Comparison of ENCODE assay signal across 8 cellular contexts in the genomic region with DNA sequence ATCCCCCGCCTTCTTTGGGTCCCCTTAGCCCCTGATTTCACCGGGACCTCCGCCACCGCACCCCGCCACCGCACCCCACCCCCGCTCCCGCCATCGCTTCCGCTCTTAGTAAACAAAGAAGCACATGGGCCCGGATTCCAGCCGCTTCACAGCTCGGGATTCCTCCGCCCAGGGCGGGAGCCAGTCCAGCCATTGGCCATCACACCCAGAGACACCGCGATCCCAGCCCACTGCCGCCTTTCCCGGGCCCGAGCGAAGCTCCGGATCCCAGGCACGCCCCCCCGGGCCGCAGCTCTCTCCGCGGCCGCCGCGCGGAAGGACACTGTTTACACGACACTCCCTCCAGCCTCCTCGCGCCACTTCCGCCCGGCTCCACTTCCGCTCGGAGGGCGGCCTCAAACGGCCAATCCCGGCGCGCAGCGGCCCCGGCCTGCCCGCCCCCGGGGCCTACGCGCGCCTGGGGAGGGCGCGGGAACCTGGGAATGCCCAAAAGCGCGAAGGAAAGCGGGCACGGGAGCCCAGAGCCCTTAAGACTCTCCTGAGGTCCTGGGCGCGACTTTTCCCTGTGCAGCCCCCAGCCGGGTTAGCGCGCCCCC. TPM values are rescaled to one million over a fixed set of nuclear protein-coding genes. Genes with fewer than 3 reads are reported as not detected.
DNase-seq lines count a peak whose midpoint lies in the region; ATAC-seq and TF ChIP-seq lines count a peak whose summit lies in the region.

No MANE protein-coding gene starts in this region.

- H3K4me3 ChIP-seq in choroid plexus epithelial cell (ENCODE audit: low read depth, low read length) = peak overlapping the region; percentile 79

- H3K9me3 Mint-ChIP-seq in activated CD4-positive, alpha-beta T cell treated with anti-CD3 and anti-CD28 coated beads for 36 hours (ENCODE audit: low read depth) = no peaks in the 10 kb centered on the region

- intact Hi-C loops in activated CD4-positive, alpha-beta T cell treated with anti-CD3 and anti-CD28 coated beads for 36 hours (cut with DNase I, micrococcal nuclease) = loop anchor here (1.0 to 5.0 kb wide), 14 partner anchors 10 to 693 kb away; a partner anchor contains a TSS

- TF ChIP-seq CTCF in choroid plexus epithelial cell (conservative IDR thresholded peaks at IDR 0.05; ENCODE audit: low read depth, low read length) = no peak

- ATAC-seq in GM19043 (IDR thresholded peaks at IDR 0.05; ENCODE audit: low read depth, unreplicated experiment) (peak; percentile 63), HG03354 (IDR thresholded peaks at IDR 0.05; ENCODE audit: poor library complexity, severe bottlenecking, unreplicated experiment) (peak; percentile 71)
- peak; percentile 79 for ATAC-seq in activated CD4-positive, alpha-beta T cell treated with anti-CD3 and anti-CD28 coated beads for 36 hours

- peak overlapping the region; percentile 94 for H3K27ac Mint-ChIP-seq in activated CD4-positive, alpha-beta T cell treated with anti-CD3 and anti-CD28 coated beads for 36 hours

- peaks cover 58% of the 10 kb centered on the region for H3K36me3 Mint-ChIP-seq in activated CD4-positive, alpha-beta T cell treated with anti-CD3 and anti-CD28 coated beads for 36 hours (ENCODE audit: low read depth)

- POLR2A ChIA-PET in activated CD4-positive, alpha-beta T cell treated with anti-CD3 and anti-CD28 coated beads for 36 hours (lab: Charles Lee) = interaction anchor here (0.5 to 4.9 kb wide), 9 partner anchors 10 to 553 kb away, joined by 3 to 74 read pairs (median 7); a partner anchor contains a TSS

- H3K4me1 Mint-ChIP-seq in activated CD4-positive, alpha-beta T cell treated with anti-CD3 and anti-CD28 coated beads for 36 hours = peaks cover 46% of the 10 kb centered on the region

- CTCF ChIA-PET in activated CD4-positive, alpha-beta T cell treated with anti-CD3 and anti-CD28 coated beads for 36 hours (lab: Charles Lee) = interaction anchor here (0.6 to 3.0 kb wide), 6 partner anchors 10 to 722 kb away, joined by 3 to 14 read pairs (median 6); a partner anchor contains a TSS

- peak; percentile 95 for DNase-seq in AG20443 (ENCODE audit: low spot score)
- DNase-seq in NCI-H446 (lab: John Stamatoyannopoulos, UW) = peak; percentile 70 to 93
- DNase-seq in activated CD4-positive, alpha-beta T cell treated with anti-CD3 and anti-CD28 coated beads for 36 hours = peak; percentile 93
- peak; percentile 99 for DNase-seq in choroid plexus epithelial cell (ENCODE audit: low read depth)
- DNase-seq in kidney tubule cell (ENCODE audit: low spot score) = peak; percentile 99
- peak; percentile 89 for DNase-seq in stimulated activated CD4-positive, alpha-beta T cell treated with anti-CD3 and anti-CD28 coated beads, Interleukin-15, amount 100 ng/mL, for 24 hours

- peak overlapping the region; percentile 90 for H3K4me3 Mint-ChIP-seq in activated CD4-positive, alpha-beta T cell treated with anti-CD3 and anti-CD28 coated beads for 36 hours

- H3K27me3 Mint-ChIP-seq in activated CD4-positive, alpha-beta T cell treated with anti-CD3 and anti-CD28 coated beads for 36 hours = no peaks in the 10 kb centered on the region

RNA-seq across cellular contexts. Expression of a gene that starts 0.7 kb away (rescaled TPM):
- total RNA-seq in activated CD4-positive, alpha-beta T cell treated with anti-CD3 and anti-CD28 coated beads for 36 hours = 100 to 1,000 TPM; 411 to 429 TPM

RNA-seq across cellular contexts. Expression of a gene that starts 0.9 kb away (rescaled TPM):
- 10 to 100 TPM in 1 of 2 experiments, 1 to 10 TPM in 1; 8.8 to 10.4 TPM for total RNA-seq in activated CD4-positive, alpha-beta T cell treated with anti-CD3 and anti-CD28 coated beads for 36 hours

RNA-seq across cellular contexts. Expression of a gene that starts 11.7 kb away (rescaled TPM):
- total RNA-seq in activated CD4-positive, alpha-beta T cell treated with anti-CD3 and anti-CD28 coated beads for 36 hours = 10 to 100 TPM; 88.6 to 89.0 TPM

RNA-seq across cellular contexts. Expression of a gene that starts 18.6 kb away (rescaled TPM):
- 10 to 100 TPM; 54.3 to 59.5 TPM for total RNA-seq in activated CD4-positive, alpha-beta T cell treated with anti-CD3 and anti-CD28 coated beads for 36 hours

RNA-seq across cellular contexts. Expression of a gene that starts 18.9 kb away (rescaled TPM):
- total RNA-seq in activated CD4-positive, alpha-beta T cell treated with anti-CD3 and anti-CD28 coated beads for 36 hours = 10 to 100 TPM; 11.0 to 14.0 TPM

Comparison
In these comparisons a context has a peak if more than half of its experiments do, and no peak if none do; other contexts are left out.
1. Peak in every context shown above with its lines: DNase-seq, ATAC-seq and H3K4me3 ChIP-seq.